8 cellular contexts compared by ENCODE assay signal in genomic region chr7:96320437-96320836, GRCh38. TPM values are rescaled to one million over a fixed set of nuclear protein-coding genes. Genes with fewer than 3 reads are reported as not detected.
DNase-seq lines count a peak whose midpoint lies in the region; ATAC-seq and TF ChIP-seq lines count a peak whose summit lies in the region.

No MANE protein-coding gene starts in this region.

- POLR2A ChIA-PET in activated B cell treated with CpG ODN at 0.5 μM for 24 hours (lab: Charles Lee), result interaction anchor here (1.1 kb wide), 1 partner anchor 9 kb away, joined by 3 read pairs; no protein-coding TSS in a partner anchor

- TF ChIP-seq CTCF in left ventricle myocardium inferior (IDR thresholded peaks at IDR 0.05; ENCODE audit: borderline replicate concordance) (no peak), activated B cell treated with CpG ODN at 0.5 μM for 24 hours (IDR thresholded peaks at IDR 0.05) (no peak), lower lobe of right lung (IDR thresholded peaks at IDR 0.05) (no peak)

- H3K4me3 ChIP-seq in left ventricle myocardium inferior (peak overlapping the region; percentile 85), lower lobe of right lung (peak overlapping the region; percentile 94)

- H3K9me3 ChIP-seq in left ventricle myocardium inferior (replicated peaks), result no peaks in the 10 kb centered on the region
- H3K9me3 ChIP-seq in lower lobe of right lung, result no peaks in the 10 kb centered on the region

- H3K27ac ChIP-seq in left ventricle myocardium inferior (replicated peaks), result peak overlapping the region; percentile 99
- peak overlapping the region; percentile 96 for H3K27ac ChIP-seq in lower lobe of right lung

- CTCF ChIA-PET in activated B cell treated with CpG ODN at 0.5 μM for 24 hours (lab: Charles Lee), result no interaction called here

- H3K36me3 ChIP-seq in left ventricle myocardium inferior, result no peaks in the 10 kb centered on the region
- H3K36me3 ChIP-seq in lower lobe of right lung, result no peaks in the 10 kb centered on the region

- ATAC-seq in left ventricle myocardium superior (no peak), HG03064 (IDR thresholded peaks at IDR 0.05; ENCODE audit: low read depth, unreplicated experiment) (peak; percentile 24), activated B cell treated with CpG ODN at 0.5 μM for 24 hours (ENCODE audit: low read depth) (no peak), lower lobe of right lung (no peak)

- no peaks in the 10 kb centered on the region for H3K9me3 Mint-ChIP-seq in activated B cell treated with CpG ODN at 0.5 μM for 24 hours

- H3K4me3 Mint-ChIP-seq in activated B cell treated with CpG ODN at 0.5 μM for 24 hours, result peak overlapping the region; percentile 90

- H3K27me3 ChIP-seq in left ventricle myocardium inferior (ENCODE audit: low read depth) (no peaks in the 10 kb centered on the region), lower lobe of right lung (ENCODE audit: low read depth) (no peaks in the 10 kb centered on the region)

- intact Hi-C loops in left ventricle myocardium inferior (cut with micrococcal nuclease) (no loop called here), left ventricle myocardium superior (cut with micrococcal nuclease) (no loop called here), activated B cell treated with CpG ODN at 0.5 μM for 24 hours (cut with micrococcal nuclease) (loop anchor here (2.0 to 10.0 kb wide), 5 partner anchors 384 to 1932 kb away; partner anchors contain the start of genes SDHAF3, SEM1 and TECPR1), lower lobe of right lung (cut with DNase I) (no loop called here)

- no peaks in the 10 kb centered on the region for H3K27me3 Mint-ChIP-seq in activated B cell treated with CpG ODN at 0.5 μM for 24 hours

- no peak for DNase-seq in left ventricle myocardium inferior
- DNase-seq in left ventricle myocardium superior, result no peak
- no peak for DNase-seq in activated B cell treated with CpG ODN at 0.5 μM for 24 hours
- no peak for DNase-seq in lower lobe of right lung
- DNase-seq in C1 segment of cervical spinal cord (lab: John Stamatoyannopoulos, UW), result no peak
- DNase-seq in GOT3 (lab: John Stamatoyannopoulos, UW), result no peak
- DNase-seq in Kasumi-1 (lab: John Stamatoyannopoulos, UW), result no peak

- H3K4me1 Mint-ChIP-seq in activated B cell treated with CpG ODN at 0.5 μM for 24 hours, result peaks cover 30% of the 10 kb centered on the region

- H3K4me1 ChIP-seq in left ventricle myocardium inferior (peaks cover 67% of the 10 kb centered on the region), lower lobe of right lung (peaks cover 34% of the 10 kb centered on the region)

- peaks cover 9% of the 10 kb centered on the region for H3K36me3 Mint-ChIP-seq in activated B cell treated with CpG ODN at 0.5 μM for 24 hours (ENCODE audit: low read depth)

- H3K27ac Mint-ChIP-seq in activated B cell treated with CpG ODN at 0.5 μM for 24 hours, result peak overlapping the region; percentile 88

RNA-seq across cellular contexts. Expression of gene SLC25A13, which starts 1.5 kb away (rescaled TPM):
- 9.1 TPM for total RNA-seq in left ventricle myocardium inferior
- total RNA-seq in left ventricle myocardium superior, result 13.7 TPM
- total RNA-seq in activated B cell treated with CpG ODN at 0.5 μM for 24 hours, result 28.5 and 29.1 TPM in 2 replicates
- total RNA-seq in lower lobe of right lung, result 24.8 TPM
